In the genomic region with DNA sequence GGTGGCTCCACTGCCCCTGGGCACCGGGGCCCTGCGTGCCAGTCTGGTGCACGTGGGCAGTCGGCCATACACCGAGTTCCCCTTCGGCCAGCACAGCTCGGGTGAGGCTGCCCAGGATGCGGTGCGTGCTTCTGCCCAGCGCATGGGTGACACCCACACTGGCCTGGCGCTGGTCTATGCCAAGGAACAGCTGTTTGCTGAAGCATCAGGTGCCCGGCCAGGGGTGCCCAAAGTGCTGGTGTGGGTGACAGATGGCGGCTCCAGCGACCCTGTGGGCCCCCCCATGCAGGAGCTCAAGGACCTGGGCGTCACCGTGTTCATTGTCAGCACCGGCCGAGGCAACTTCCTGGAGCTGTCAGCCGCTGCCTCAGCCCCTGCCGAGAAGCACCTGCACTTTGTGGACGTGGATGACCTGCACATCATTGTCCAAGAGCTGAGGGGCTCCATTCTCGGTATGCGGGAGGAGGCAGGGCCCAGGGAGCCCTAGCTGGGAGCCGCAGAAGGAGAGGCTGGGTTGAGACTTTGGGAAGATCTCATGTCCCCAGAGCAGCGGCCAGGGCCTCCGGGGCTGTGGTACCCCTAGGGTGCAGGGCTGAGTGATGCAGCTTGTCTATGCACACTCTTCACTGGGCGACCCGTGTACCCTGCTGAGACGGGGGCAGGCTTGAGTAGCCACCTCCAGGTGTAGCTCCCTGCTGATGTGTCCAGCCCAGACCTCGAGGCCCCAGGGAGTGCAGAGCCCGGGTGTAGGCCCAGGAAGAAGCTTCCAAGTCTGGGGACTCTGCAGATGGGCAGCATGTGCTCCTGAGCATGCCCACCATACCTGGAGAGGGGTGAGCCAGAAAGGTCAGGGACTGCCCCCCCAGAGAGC, we compare ENCODE assay signal across 1 cellular context.
TF ChIP-seq lines count a peak whose summit lies in the region.

No MANE protein-coding gene starts in this region.

TF ChIP-seq in GM12878, 131 proteins besides CTCF, POLR2A, EP300 and RAD21:
- no peak for TF ChIP-seq SUPT20H (IDR thresholded peaks at IDR 0.05; ENCODE audit: borderline replicate concordance, control insufficient read depth, low read depth, low read length)
- no peak for TF ChIP-seq CREM (IDR thresholded peaks at IDR 0.05; ENCODE audit: low read depth)
